ENCODE assay signal across 23 cellular contexts in the genomic region with DNA sequence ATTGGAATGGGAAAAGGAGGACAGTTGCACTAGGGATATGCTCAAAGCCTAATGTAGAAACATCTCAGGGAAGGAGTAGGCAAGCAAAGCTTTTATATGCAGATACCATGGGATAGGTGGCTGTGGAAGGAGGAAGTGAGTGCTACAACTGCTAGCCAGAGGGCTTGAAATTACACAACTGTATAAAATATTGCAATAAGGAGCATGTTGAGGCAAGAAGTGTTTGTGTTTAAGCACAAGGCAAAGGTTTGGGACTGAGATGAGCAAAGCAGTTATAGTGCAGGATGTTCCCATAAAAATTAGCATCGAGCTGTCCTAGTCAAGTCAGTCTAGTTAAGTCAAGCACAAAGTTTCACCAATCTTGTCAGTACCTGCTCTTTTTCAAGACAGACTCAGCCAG. TPM values are rescaled to one million over a fixed set of nuclear protein-coding genes. Genes with fewer than 3 reads are reported as not detected.
"Had no signal": no experiment of that assay in that cellular context is flagged by ENCODE, and none has a peak within 500 bp of the region (broad histone marks: within the 10 kb centered on the region; RNA-seq: fewer than 3 reads in every experiment).

No MANE protein-coding gene starts in this region.

- DNase-seq: activated B cell treated with CpG ODN at 0.5 μM for 24 hours; activated CD4-positive, alpha-beta memory T cell treated with anti-CD3 and anti-CD28 coated beads, Interleukin-2, amount 10 ng/mL, durations not matched to agents 7 days and 5 days; activated CD4-positive, alpha-beta T cell treated with anti-CD3 and anti-CD28 coated beads for 4 hours; activated naive CD4-positive, alpha-beta T cell treated with Interleukin-2 at 50 U/mL for 16 hours; activated T-cell treated with anti-CD3 and anti-CD28 coated beads, Interleukin-2, amount 50 U/mL, for 1 hour; body of pancreas; central memory CD4-positive, alpha-beta T cell; colonic mucosa; heart right ventricle; kidney glomerular epithelial cell; left ventricle myocardium inferior; stimulated activated CD4-positive, alpha-beta T cell treated with anti-CD3 and anti-CD28 coated beads, Interleukin-2, amount 100 ng/mL, for 24 hours; stimulated activated naive CD4-positive, alpha-beta T cell treated with Interleukin-2 at 50 U/mL for 16 hours; thyroid gland had no signal

- H3K4me3 Mint-ChIP-seq: activated B cell treated with CpG ODN at 0.5 μM for 24 hours; activated CD4-positive, alpha-beta memory T cell treated with anti-CD3 and anti-CD28 coated beads, Interleukin-2, amount 10 ng/mL, durations not matched to agents 7 days and 5 days; neural crest cell had no signal

- ATAC-seq: body of pancreas, gastroesophageal sphincter, heart right ventricle had no signal

- H3K27ac ChIP-seq: body of pancreas, colonic mucosa, gastroesophageal sphincter, heart right ventricle, left ventricle myocardium inferior, thyroid gland had no signal

- H3K4me3 ChIP-seq: body of pancreas, colonic mucosa, gastroesophageal sphincter, heart right ventricle, left ventricle myocardium inferior, thyroid gland had no signal

- H3K36me3 ChIP-seq: colonic mucosa, gastroesophageal sphincter, heart right ventricle, left ventricle myocardium inferior, thyroid gland had no signal

- H3K27me3 ChIP-seq: body of pancreas, colonic mucosa, gastroesophageal sphincter, heart right ventricle, thyroid gland had no signal

- H3K4me1 Mint-ChIP-seq: activated B cell treated with CpG ODN at 0.5 μM for 24 hours; activated CD4-positive, alpha-beta memory T cell treated with anti-CD3 and anti-CD28 coated beads, Interleukin-2, amount 10 ng/mL, durations not matched to agents 7 days and 5 days; neural crest cell had no signal

- H3K4me1 ChIP-seq: body of pancreas, colonic mucosa, gastroesophageal sphincter, heart right ventricle, left ventricle myocardium inferior, thyroid gland had no signal

- H3K9me3 Mint-ChIP-seq: activated B cell treated with CpG ODN at 0.5 μM for 24 hours; activated CD4-positive, alpha-beta memory T cell treated with anti-CD3 and anti-CD28 coated beads, Interleukin-2, amount 10 ng/mL, durations not matched to agents 7 days and 5 days; activated T-helper 2 cell treated with anti-CD3 and anti-CD28 coated beads, Interferon-gamma antibody, Interleukin-2, Interleukin-4, amounts not matched to agents 10 μg/mL and 5 μg/mL and 100 μg/mL, durations not matched to agents 14 hours and 24 hours and 36 hours; neural crest cell had no signal

- H3K27ac Mint-ChIP-seq: activated B cell treated with CpG ODN at 0.5 μM for 24 hours; activated CD4-positive, alpha-beta memory T cell treated with anti-CD3 and anti-CD28 coated beads, Interleukin-2, amount 10 ng/mL, durations not matched to agents 7 days and 5 days; activated T-helper 2 cell treated with anti-CD3 and anti-CD28 coated beads, Interferon-gamma antibody, Interleukin-2, Interleukin-4, amounts not matched to agents 10 μg/mL and 5 μg/mL and 100 μg/mL, durations not matched to agents 14 hours and 24 hours and 36 hours had no signal

- H3K27me3 Mint-ChIP-seq: activated B cell treated with CpG ODN at 0.5 μM for 24 hours; activated CD4-positive, alpha-beta memory T cell treated with anti-CD3 and anti-CD28 coated beads, Interleukin-2, amount 10 ng/mL, durations not matched to agents 7 days and 5 days had no signal

RNA-seq across cellular contexts. Expression of gene DCAF8L1, which starts 35.6 kb away (rescaled TPM):
- total RNA-seq: activated B cell treated with CpG ODN at 0.5 μM for 24 hours; activated CD4-positive, alpha-beta memory T cell treated with anti-CD3 and anti-CD28 coated beads, Interleukin-2, amount 10 ng/mL, durations not matched to agents 7 days and 5 days; activated T-helper 2 cell treated with anti-CD3 and anti-CD28 coated beads, Interferon-gamma antibody, Interleukin-2, Interleukin-4, amounts not matched to agents 10 μg/mL and 5 μg/mL and 100 μg/mL, durations not matched to agents 14 hours and 24 hours and 36 hours; body of pancreas; colonic mucosa; heart right ventricle; left ventricle myocardium inferior; mononuclear cell; neural crest cell; omental fat pad; posterior vena cava; subcutaneous adipose tissue; thyroid gland; ureter had no signal
- polyA plus RNA-seq: esophagus, heart right ventricle had no signal
